ENCODE assay signal across 8 cellular contexts in the genomic region with DNA sequence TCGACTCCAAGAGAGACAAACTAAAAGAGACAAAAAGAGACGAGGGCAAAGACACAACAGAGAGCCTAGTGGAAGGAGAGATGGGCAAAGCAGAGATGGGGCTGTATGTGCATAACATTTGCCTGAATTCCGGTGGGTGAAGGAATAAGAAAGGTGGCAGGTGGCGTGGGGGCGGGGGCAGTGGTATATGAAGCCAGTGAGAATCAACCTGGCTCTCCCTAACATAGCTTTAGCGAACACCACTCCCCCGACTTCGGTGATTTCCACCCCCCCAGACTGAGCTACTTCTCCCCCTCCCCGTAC. TPM values are rescaled to one million over a fixed set of nuclear protein-coding genes. Genes with fewer than 3 reads are reported as not detected.
DNase-seq lines count a peak whose midpoint lies in the region; ATAC-seq and TF ChIP-seq lines count a peak whose summit lies in the region.

No MANE protein-coding gene starts in this region.

- CTCF ChIA-PET in WTC11 (lab: Charles Lee): interaction anchor here (1.1 to 7.7 kb wide), 8 partner anchors 10 to 289 kb away, joined by 4 to 78 read pairs (median 18); a partner anchor contains a TSS

- ATAC-seq in WTC11 (no peak; the same call in 1 of the 2 replicates), HG03354 (IDR thresholded peaks at IDR 0.05; ENCODE audit: poor library complexity, severe bottlenecking, unreplicated experiment) (no peak)
- no peak for ATAC-seq in stimulated activated naive CD8-positive, alpha-beta T cell treated with anti-CD3 and anti-CD28 coated beads, Interleukin-15, amount 100 ng/mL, for 72 hours

- H3K9me3 Mint-ChIP-seq in WTC11: no peaks in the 10 kb centered on the region
- H3K9me3 Mint-ChIP-seq in stimulated activated naive CD8-positive, alpha-beta T cell treated with anti-CD3 and anti-CD28 coated beads, Interleukin-15, amount 100 ng/mL, for 72 hours: no peaks in the 10 kb centered on the region

- POLR2A ChIA-PET in WTC11 (lab: Charles Lee): interaction anchor here (0.9 to 1.9 kb wide), 9 partner anchors 9 to 230 kb away, joined by 3 to 6 read pairs (median 4); a partner anchor contains a TSS

- H3K36me3 Mint-ChIP-seq in WTC11: no peaks in the 10 kb centered on the region; the same call in 1 of the 2 replicates

- DNase-seq in NCI-H1105 (lab: John Stamatoyannopoulos, UW) (peak; percentile 63), NCI-H1105 treated with DMSO at 0.1 percent for 48 hours (lab: John Stamatoyannopoulos, UW) (no peak), WTC11 (ENCODE audit: low spot score) (no peak), NCI-H1930 (lab: John Stamatoyannopoulos, UW) (no peak), occipital lobe (lab: John Stamatoyannopoulos, UW) (no peak)
- peak in 1 of 2 donors; percentile 8 for DNase-seq in stimulated activated naive CD8-positive, alpha-beta T cell treated with anti-CD3 and anti-CD28 coated beads, Interleukin-15, amount 100 ng/mL, for 72 hours

- H3K4me3 ChIP-seq in iPS-15b (ENCODE audit: low read depth, low read length): peak overlapping the region; percentile 78

- H3K27me3 ChIP-seq in iPS-15b (ENCODE audit: control insufficient read depth, insufficient read depth, low read length): peaks cover 10% of the 10 kb centered on the region

- peaks cover 2% of the 10 kb centered on the region for H3K36me3 ChIP-seq in iPS-15b (ENCODE audit: control insufficient read depth, insufficient read depth, low read length)

- peaks cover 22% of the 10 kb centered on the region for H3K4me1 Mint-ChIP-seq in WTC11
- H3K4me1 Mint-ChIP-seq in stimulated activated naive CD8-positive, alpha-beta T cell treated with anti-CD3 and anti-CD28 coated beads, Interleukin-15, amount 100 ng/mL, for 72 hours: peaks cover 42% of the 10 kb centered on the region

- peak overlapping the region; percentile 27 for H3K27ac Mint-ChIP-seq in WTC11
- peak overlapping the region in 1 of 2 donors; percentile 6 for H3K27ac Mint-ChIP-seq in stimulated activated naive CD8-positive, alpha-beta T cell treated with anti-CD3 and anti-CD28 coated beads, Interleukin-15, amount 100 ng/mL, for 72 hours

- no peak overlapping the region for H3K4me3 Mint-ChIP-seq in WTC11
- H3K4me3 Mint-ChIP-seq in stimulated activated naive CD8-positive, alpha-beta T cell treated with anti-CD3 and anti-CD28 coated beads, Interleukin-15, amount 100 ng/mL, for 72 hours: peak overlapping the region; percentile 87 to 92

- peaks cover 23% of the 10 kb centered on the region for H3K27me3 Mint-ChIP-seq in WTC11 (ENCODE audit: low read depth)
- peaks cover 34% of the 10 kb centered on the region for H3K27me3 Mint-ChIP-seq in stimulated activated naive CD8-positive, alpha-beta T cell treated with anti-CD3 and anti-CD28 coated beads, Interleukin-15, amount 100 ng/mL, for 72 hours

- H3K9me3 ChIP-seq in iPS-15b (ENCODE audit: control insufficient read depth, insufficient read depth, low read length): no peaks in the 10 kb centered on the region

- no peak overlapping the region for H3K9ac ChIP-seq in iPS-15b (ENCODE audit: low read depth, low read length)

- no peak for TF ChIP-seq CTCF in WTC11 (IDR thresholded peaks at IDR 0.05)

- H3K4me1 ChIP-seq in iPS-15b (ENCODE audit: control insufficient read depth, insufficient read depth, low read length): peaks cover 33% of the 10 kb centered on the region

TF ChIP-seq in WTC11, 78 proteins besides CTCF, POLR2A, EP300 and RAD21:
- TF ChIP-seq KAT7 (CRISPR knock-in tag; IDR thresholded peaks at IDR 0.05; ENCODE audit: borderline replicate concordance): no peak
- no peak for TF ChIP-seq ZNF232 (CRISPR knock-in tag; IDR thresholded peaks at IDR 0.05)
- TF ChIP-seq NFYB (CRISPR knock-in tag; conservative IDR thresholded peaks at IDR 0.05; ENCODE audit: low read depth): 0 out of 2 replicates have a peak, but pooled peaks have one; percentile 10
- no peak for TF ChIP-seq ZNF671 (CRISPR knock-in tag; IDR thresholded peaks at IDR 0.05)
- TF ChIP-seq, protein P1, sequence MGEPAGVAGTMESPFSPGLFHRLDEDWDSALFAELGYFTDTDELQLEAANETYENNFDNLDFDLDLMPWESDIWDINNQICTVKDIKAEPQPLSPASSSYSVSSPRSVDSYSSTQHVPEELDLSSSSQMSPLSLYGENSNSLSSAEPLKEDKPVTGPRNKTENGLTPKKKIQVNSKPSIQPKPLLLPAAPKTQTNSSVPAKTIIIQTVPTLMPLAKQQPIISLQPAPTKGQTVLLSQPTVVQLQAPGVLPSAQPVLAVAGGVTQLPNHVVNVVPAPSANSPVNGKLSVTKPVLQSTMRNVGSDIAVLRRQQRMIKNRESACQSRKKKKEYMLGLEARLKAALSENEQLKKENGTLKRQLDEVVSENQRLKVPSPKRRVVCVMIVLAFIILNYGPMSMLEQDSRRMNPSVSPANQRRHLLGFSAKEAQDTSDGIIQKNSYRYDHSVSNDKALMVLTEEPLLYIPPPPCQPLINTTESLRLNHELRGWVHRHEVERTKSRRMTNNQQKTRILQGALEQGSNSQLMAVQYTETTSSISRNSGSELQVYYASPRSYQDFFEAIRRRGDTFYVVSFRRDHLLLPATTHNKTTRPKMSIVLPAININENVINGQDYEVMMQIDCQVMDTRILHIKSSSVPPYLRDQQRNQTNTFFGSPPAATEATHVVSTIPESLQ (CRISPR knock-in tag; IDR thresholded peaks at IDR 0.05): no peak
- TF ChIP-seq ZNF317 (CRISPR knock-in tag; IDR thresholded peaks at IDR 0.05; ENCODE audit: borderline replicate concordance, low read depth): no peak
- no peak for TF ChIP-seq SP1 (CRISPR knock-in tag; conservative IDR thresholded peaks at IDR 0.05)

RNA-seq across cellular contexts. Expression of a gene that starts 1.1 kb away (rescaled TPM):
- total RNA-seq in WTC11 (2021): 19.2 to 22.5 TPM (median 20.1 TPM) in 3 replicates
- 0.94 TPM for total RNA-seq in occipital lobe

RNA-seq across cellular contexts. Expression of a gene that starts 17.6 kb away (rescaled TPM):
- 15.0 to 19.3 TPM (median 17.9 TPM) in 3 replicates for total RNA-seq in WTC11 (2021)
- 22.6 TPM for total RNA-seq in occipital lobe

Comparison
In these comparisons a context has a peak if more than half of its experiments do, and no peak if none do; other contexts are left out.
1. RNA of a gene that starts 1.1 kb away (total RNA-seq): 19.2 to 22.5 TPM in WTC11; 0.94 TPM in occipital lobe (single experiment); every median in the first group is over 10 times any median in the second.